In genomic region chr3:125971997-125972944, GRCh38 we compare ENCODE assay signal across 8 cellular contexts. TPM values are rescaled to one million over a fixed set of nuclear protein-coding genes. Genes with fewer than 3 reads are reported as not detected.
DNase-seq lines count a peak whose midpoint lies in the region; ATAC-seq, FAIRE-seq and TF ChIP-seq lines count a peak whose summit lies in the region.
"Not testable (repeated sequence)": the region's sequence is repeated elsewhere in the genome, so short reads cannot be mapped to it uniquely, and the experiment has no call there.

No MANE protein-coding gene starts in this region.

- not testable (repeated sequence) for H3K79me2 ChIP-seq in PC-9 (ENCODE audit: low read depth)

- not testable (repeated sequence) for H3K9me3 ChIP-seq in BE2C; PC-9 (ENCODE audit: insufficient read depth, low read depth); right lobe of liver; skeletal muscle tissue (ENCODE audit: control insufficient read depth in 3 of 3, low read length in 3 of 3)

- TF ChIP-seq CTCF in BE2C (IDR thresholded peaks at IDR 0.05; ENCODE audit: low read depth, low read length): peak; percentile 71
- peak; percentile 81 for TF ChIP-seq CTCF in PC-9 (conservative IDR thresholded peaks at IDR 0.05)
- TF ChIP-seq CTCF in epithelial cell of proximal tubule (conservative IDR thresholded peaks at IDR 0.05; ENCODE audit: low read depth, low read length): peak; percentile 68
- TF ChIP-seq CTCF in right lobe of liver (IDR thresholded peaks at IDR 0.05): peak; percentile 57 to 77 (median 74)

- CTCF ChIA-PET in PC-9 (lab: Charles Lee): not testable (repeated sequence)

- not testable (repeated sequence) for H3K36me3 ChIP-seq in BE2C; PC-9 (ENCODE audit: low read depth); right lobe of liver; skeletal muscle tissue (ENCODE audit: control insufficient read depth in 3 of 3, insufficient read depth in 3 of 3, low read length in 3 of 3)

- BruUV-seq in PC-9 (replicated peaks; lab: Mats Ljungman, UMichigan): not testable (repeated sequence)

- H3K9me3 Mint-ChIP-seq in activated T-helper 2 cell treated with anti-CD3 and anti-CD28 coated beads, Interferon-gamma antibody, Interleukin-2, Interleukin-4, amounts not matched to agents 10 μg/mL and 5 μg/mL and 100 μg/mL, durations not matched to agents 14 hours and 24 hours and 36 hours: not testable (repeated sequence)

- H3K27me3 Mint-ChIP-seq in activated T-helper 2 cell treated with anti-CD3 and anti-CD28 coated beads, Interferon-gamma antibody, Interleukin-2, Interleukin-4, amounts not matched to agents 10 μg/mL and 5 μg/mL and 100 μg/mL, durations not matched to agents 14 hours and 24 hours and 36 hours (ENCODE audit: low read depth): peaks cover 22% of the 10 kb centered on the region

- H3K4me2 ChIP-seq in PC-9: peak overlapping the region; percentile 42; the same call in 1 of the 2 replicates

- not testable (repeated sequence) for TF ChIP-seq POLR2A in right lobe of liver (IDR thresholded peaks at IDR 0.05)

- intact Hi-C loops in PC-9 (cut with micrococcal nuclease; ENCODE audit: unreplicated experiment): loop anchor here (5.0 kb wide), 1 partner anchor 415 kb away; no protein-coding TSS in a partner anchor
- intact Hi-C loops in activated T-helper 2 cell treated with anti-CD3 and anti-CD28 coated beads, Interferon-gamma antibody, Interleukin-2, Interleukin-4, amounts not matched to agents 10 μg/mL and 5 μg/mL and 100 μg/mL, durations not matched to agents 14 hours and 24 hours and 36 hours (cut with micrococcal nuclease); right lobe of liver (cut with DNase I): not testable (repeated sequence)

- H3K27ac Mint-ChIP-seq in activated T-helper 2 cell treated with anti-CD3 and anti-CD28 coated beads, Interferon-gamma antibody, Interleukin-2, Interleukin-4, amounts not matched to agents 10 μg/mL and 5 μg/mL and 100 μg/mL, durations not matched to agents 14 hours and 24 hours and 36 hours: not testable (repeated sequence)

- 4% methylated on average over 14 of the region's 31 CpGs for WGBS in right lobe of liver (ENCODE audit: insufficient coverage, low coverage, low lambda C conversion rate, missing lambda C conversion rate)

- H2AFZ ChIP-seq in PC-9: not testable (repeated sequence)

- peak; percentile 47 for DNase-seq in BE2C
- DNase-seq in GM19239 (ENCODE audit: insufficient read length, low spot score); activated T-helper 2 cell treated with anti-CD3 and anti-CD28 coated beads, Interferon-gamma antibody, Interleukin-2, Interleukin-4, amounts not matched to agents 10 μg/mL and 5 μg/mL and 100 μg/mL, durations not matched to agents 14 hours and 24 hours and 36 hours (ENCODE audit: low spot score); epithelial cell of proximal tubule (ENCODE audit: low read depth): not testable (repeated sequence)
- peak; percentile 20 for DNase-seq in LoVo (ENCODE audit: low spot score)
- peak in 1 of 2 experiments; percentile 51 for DNase-seq in PC-9
- peak in 1 of 3 donors; percentile 25 for DNase-seq in right lobe of liver

- not testable (repeated sequence) for H4K20me1 ChIP-seq in PC-9 (ENCODE audit: insufficient read depth)

- peak overlapping the region; percentile 34 for H3K4me3 ChIP-seq in BE2C (ENCODE audit: low read depth, low read length)
- H3K4me3 ChIP-seq in PC-9, right lobe of liver: not testable (repeated sequence)
- H3K4me3 ChIP-seq in epithelial cell of proximal tubule (ENCODE audit: low read depth, low read length): peak overlapping the region; percentile 30
- H3K4me3 ChIP-seq in skeletal muscle tissue (ENCODE audit: low read length in 3 of 3): peak overlapping the region; percentile 30 to 65 (median 56)

- H3K4me1 Mint-ChIP-seq in activated T-helper 2 cell treated with anti-CD3 and anti-CD28 coated beads, Interferon-gamma antibody, Interleukin-2, Interleukin-4, amounts not matched to agents 10 μg/mL and 5 μg/mL and 100 μg/mL, durations not matched to agents 14 hours and 24 hours and 36 hours (ENCODE audit: low read depth): not testable (repeated sequence)

- not testable (repeated sequence) for H3K27ac ChIP-seq in PC-9; right lobe of liver; skeletal muscle tissue (ENCODE audit: low read depth, low read length)

- FAIRE-seq in GM19239 (lab: Jason Lieb, UNC): peak; percentile 98

- POLR2A ChIA-PET in PC-9 (lab: Charles Lee; ENCODE audit: unreplicated experiment): not testable (repeated sequence)

- not testable (repeated sequence) for H3K9me2 ChIP-seq in PC-9 (ENCODE audit: insufficient read depth)

- H3F3A ChIP-seq in PC-9 (ENCODE audit: insufficient read depth, low read depth): not testable (repeated sequence)

- H3K27me3 ChIP-seq in BE2C (peaks cover 20% of the 10 kb centered on the region), skeletal muscle tissue (ENCODE audit: control insufficient read depth in 3 of 3, insufficient read depth in 3 of 3, low read length in 3 of 3) (peaks cover 4 to 11% (median 5%) of the 10 kb centered on the region in 3 donors)
- not testable (repeated sequence) for H3K27me3 ChIP-seq in PC-9 (ENCODE audit: insufficient read depth, low read depth); right lobe of liver

- peak overlapping the region; percentile 39 for H3K4me3 Mint-ChIP-seq in activated T-helper 2 cell treated with anti-CD3 and anti-CD28 coated beads, Interferon-gamma antibody, Interleukin-2, Interleukin-4, amounts not matched to agents 10 μg/mL and 5 μg/mL and 100 μg/mL, durations not matched to agents 14 hours and 24 hours and 36 hours (ENCODE audit: low read depth)

- peak; percentile 82 to 87 (median 86) for ATAC-seq in right lobe of liver

- H3K4me1 ChIP-seq in BE2C; right lobe of liver; skeletal muscle tissue (ENCODE audit: control insufficient read depth in 3 of 3, insufficient read depth in 3 of 3, low read length in 3 of 3): not testable (repeated sequence)
- H3K4me1 ChIP-seq in PC-9 (replicated peaks; ENCODE audit: insufficient read depth): peaks cover 10% of the 10 kb centered on the region

- not testable (repeated sequence) for H3K36me3 Mint-ChIP-seq in activated T-helper 2 cell treated with anti-CD3 and anti-CD28 coated beads, Interferon-gamma antibody, Interleukin-2, Interleukin-4, amounts not matched to agents 10 μg/mL and 5 μg/mL and 100 μg/mL, durations not matched to agents 14 hours and 24 hours and 36 hours (ENCODE audit: low read depth)

- peak overlapping the region in 1 of 3 donors; percentile 32 for H3K9ac ChIP-seq in skeletal muscle tissue (ENCODE audit: low read depth in 1 of 3, low read length in 3 of 3)

RNA-seq across cellular contexts. Expression of gene ROPN1B, which starts 3.3 kb away (rescaled TPM):
- not detected for polyA plus RNA-seq in BE2C (2012; ENCODE audit: insufficient read depth, insufficient read length, low read depth)
- total RNA-seq in PC-9 (2021) (0.50 and 0.85 TPM in 2 replicates), epithelial cell of proximal tubule (not detected in 2 replicates), right lobe of liver (1 to 10 TPM in 1 of 6 experiments, under 1 TPM in 4, not detected in 1; 0.46 to 2.0 (median 0.60) TPM), skeletal muscle tissue (not detected)
- not detected in 2 replicates for total RNA-seq in activated T-helper 2 cell treated with anti-CD3 and anti-CD28 coated beads, Interferon-gamma antibody, Interleukin-2, Interleukin-4, amounts not matched to agents 10 μg/mL and 5 μg/mL and 100 μg/mL, durations not matched to agents 14 hours and 24 hours and 36 hours
